21 cellular contexts compared by ENCODE assay signal in the genomic region with DNA sequence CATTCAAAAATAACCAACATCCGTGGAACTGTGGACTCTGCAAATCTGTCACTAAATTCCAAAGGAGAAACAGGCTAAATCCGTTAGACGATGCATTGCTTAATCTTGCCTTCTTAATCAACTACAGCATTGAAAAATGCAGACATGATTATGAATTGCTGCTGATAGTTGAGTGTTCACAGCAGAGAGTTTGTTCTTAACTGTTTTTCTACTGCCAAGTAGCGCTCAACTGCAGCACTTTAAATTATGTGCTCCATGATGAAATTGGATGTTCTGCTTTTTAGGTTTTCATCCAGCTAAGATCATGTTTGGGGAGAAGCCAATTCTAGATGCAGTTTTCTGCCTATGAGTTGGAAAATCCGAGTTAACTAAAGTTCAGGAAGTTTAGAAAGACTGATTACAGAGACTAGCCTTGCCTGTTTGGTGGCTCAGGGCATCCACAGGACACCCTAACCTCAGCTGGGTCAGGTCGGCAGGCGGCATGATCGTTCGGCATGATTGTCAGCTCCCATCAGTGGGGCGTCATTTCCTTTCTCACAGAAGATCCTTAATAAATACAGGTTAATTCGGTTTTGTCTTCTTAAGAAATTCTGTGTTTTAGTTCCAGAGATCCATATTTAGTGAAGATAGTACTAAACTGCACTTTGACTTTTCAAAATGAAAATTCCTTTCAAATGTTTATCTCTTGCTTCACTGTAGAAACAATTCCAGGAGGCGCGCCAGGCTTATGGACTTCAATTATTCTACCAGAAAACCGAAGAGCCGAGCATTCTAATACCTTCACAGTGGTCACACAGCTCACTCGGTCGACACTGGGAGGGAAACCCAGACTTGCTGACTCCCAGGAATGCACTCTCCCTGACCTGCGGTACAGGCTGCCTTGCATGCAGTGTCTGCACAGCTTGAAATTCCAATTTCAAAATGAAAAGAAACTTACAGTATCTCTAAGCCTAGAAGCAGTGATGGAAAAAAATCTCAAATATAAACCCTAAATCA.
DNase-seq lines count a peak whose midpoint lies in the region; ATAC-seq, FAIRE-seq and TF ChIP-seq lines count a peak whose summit lies in the region.
"Had no signal": no experiment of that assay in that cellular context is flagged by ENCODE, and none has a peak within 500 bp of the region (broad histone marks: within the 10 kb centered on the region; RNA-seq: fewer than 3 reads in every experiment).

No MANE protein-coding gene starts in this region.

- no peak overlapping the region for H3K4me3 Mint-ChIP-seq in astrocyte (ENCODE audit: unreplicated experiment)
- no peak overlapping the region for H3K4me3 Mint-ChIP-seq in glutamatergic neuron (ENCODE audit: unreplicated experiment)
- H3K4me3 Mint-ChIP-seq: activated T-helper 17 cell treated with anti-CD3 and anti-CD28 coated beads, Interleukin-2, amount 50 U/mL, for 72 hours; effector memory CD8-positive, alpha-beta T cell had no signal

- H2AFZ ChIP-seq in astrocyte (ENCODE audit: low read depth, low read length), result no peak overlapping the region

- no peaks in the 10 kb centered on the region for H3K79me2 ChIP-seq in astrocyte (ENCODE audit: insufficient read depth, low read length)

- H3K4me1 ChIP-seq in astrocyte (ENCODE audit: insufficient read depth, low read length) (no peaks in the 10 kb centered on the region), sigmoid colon (peaks cover 0 to 13% (median 0%) of the 10 kb centered on the region in 4 donors)

- no peaks in the 10 kb centered on the region for H3K4me1 Mint-ChIP-seq in astrocyte (ENCODE audit: low read depth, unreplicated experiment)
- no peaks in the 10 kb centered on the region for H3K4me1 Mint-ChIP-seq in glutamatergic neuron (ENCODE audit: low read depth, unreplicated experiment)
- H3K4me1 Mint-ChIP-seq: activated T-helper 17 cell treated with anti-CD3 and anti-CD28 coated beads, Interleukin-2, amount 50 U/mL, for 72 hours had no signal

- peak overlapping the region; percentile 27 for H3K4me2 ChIP-seq in astrocyte (ENCODE audit: low read length)
- H3K4me2 ChIP-seq: BLaER1 treated with 17β-estradiol and CSF1 and Interleukin-3, amounts not matched to agents 10 nM and 100 nM; KMS-11 had no signal

- H3K27ac ChIP-seq in astrocyte (ENCODE audit: low read depth, low read length), result no peak overlapping the region
- H3K27ac ChIP-seq in sigmoid colon, result peak overlapping the region in 3 of 4 donors; percentile 1 to 44 (median 9)
- H3K27ac ChIP-seq: BLaER1 treated with 17β-estradiol and CSF1 and Interleukin-3, amounts not matched to agents 10 nM and 100 nM; heart left ventricle; KMS-11; vagina had no signal

- TF ChIP-seq POLR2A in sigmoid colon (IDR thresholded peaks at IDR 0.05), result no peak

- no peak overlapping the region for H3K27ac Mint-ChIP-seq in astrocyte (ENCODE audit: unreplicated experiment)
- no peak overlapping the region for H3K27ac Mint-ChIP-seq in glutamatergic neuron (ENCODE audit: unreplicated experiment)
- H3K27ac Mint-ChIP-seq: activated T-helper 17 cell treated with anti-CD3 and anti-CD28 coated beads, Interleukin-2, amount 50 U/mL, for 72 hours; effector memory CD8-positive, alpha-beta T cell had no signal

- peaks cover 3% of the 10 kb centered on the region for H3K36me3 Mint-ChIP-seq in astrocyte (ENCODE audit: low read depth, unreplicated experiment)
- no peaks in the 10 kb centered on the region for H3K36me3 Mint-ChIP-seq in glutamatergic neuron (ENCODE audit: unreplicated experiment)

- no peaks in the 10 kb centered on the region for H3K27me3 ChIP-seq in BJ (ENCODE audit: control insufficient read depth, insufficient read depth, low read length)
- no peaks in the 10 kb centered on the region for H3K27me3 ChIP-seq in astrocyte (ENCODE audit: insufficient read depth, low read length)
- no peaks in the 10 kb centered on the region for H3K27me3 ChIP-seq in sigmoid colon
- H3K27me3 ChIP-seq: BLaER1 treated with 17β-estradiol and CSF1 and Interleukin-3, amounts not matched to agents 10 nM and 100 nM; heart left ventricle; vagina had no signal

- WGBS in sigmoid colon, 2 donors, result 71 to 78% methylated on average over 18 of the region's 18 CpGs

- TF ChIP-seq CTCF in BJ (IDR thresholded peaks at IDR 0.05; ENCODE audit: insufficient read depth, low read depth, low read length) (no peak), astrocyte (IDR thresholded peaks at IDR 0.05; ENCODE audit: insufficient read depth, low read depth, low read length) (no peak), sigmoid colon (IDR thresholded peaks at IDR 0.05) (no peak), glutamatergic neuron (IDR thresholded peaks at IDR 0.05; ENCODE audit: partially characterized antibody, unreplicated experiment) (no peak)

- no peaks in the 10 kb centered on the region for H3K36me3 ChIP-seq in BJ (ENCODE audit: control insufficient read depth, insufficient read depth, low read length)
- H3K36me3 ChIP-seq in astrocyte (ENCODE audit: insufficient read depth, low read length), result no peaks in the 10 kb centered on the region
- H3K36me3 ChIP-seq in sigmoid colon, result no peaks in the 10 kb centered on the region
- H3K36me3 ChIP-seq: BLaER1 treated with 17β-estradiol and CSF1 and Interleukin-3, amounts not matched to agents 10 nM and 100 nM; heart left ventricle; vagina had no signal

- CTCF ChIA-PET in BJ (lab: Yijun Ruan, JAX), result no interaction called here

- H4K20me1 ChIP-seq in astrocyte (ENCODE audit: insufficient read depth, low read length), result no peaks in the 10 kb centered on the region
- H4K20me1 ChIP-seq: BLaER1 treated with 17β-estradiol and CSF1 and Interleukin-3, amounts not matched to agents 10 nM and 100 nM had no signal

- H3K9me3 ChIP-seq in astrocyte (ENCODE audit: insufficient read depth, low read depth, low read length), result no peaks in the 10 kb centered on the region
- no peaks in the 10 kb centered on the region for H3K9me3 ChIP-seq in sigmoid colon
- H3K9me3 ChIP-seq: vagina had no signal

- FAIRE-seq in astrocyte (lab: Jason Lieb, UNC), result peak; percentile 20
- FAIRE-seq: GM12892 had no signal

- ATAC-seq in HG03135 (IDR thresholded peaks at IDR 0.05; ENCODE audit: unreplicated experiment) (no peak), HG03039 (IDR thresholded peaks at IDR 0.05; ENCODE audit: unreplicated experiment) (no peak)
- ATAC-seq: activated T-helper 17 cell treated with anti-CD3 and anti-CD28 coated beads, Interleukin-2, amount 50 U/mL, for 72 hours; effector memory CD8-positive, alpha-beta T cell; heart left ventricle had no signal

- POLR2A ChIA-PET in BJ (lab: Charles Lee), result no interaction called here

- H3K9ac ChIP-seq in astrocyte (ENCODE audit: low read length), result no peak overlapping the region
- H3K9ac ChIP-seq: BLaER1 treated with 17β-estradiol and CSF1 and Interleukin-3, amounts not matched to agents 10 nM and 100 nM; KMS-11 had no signal

- no peaks in the 10 kb centered on the region for H3K27me3 Mint-ChIP-seq in astrocyte (ENCODE audit: low read depth, unreplicated experiment)
- no peaks in the 10 kb centered on the region for H3K27me3 Mint-ChIP-seq in glutamatergic neuron (ENCODE audit: unreplicated experiment)

- H3K4me3 ChIP-seq in BJ (ENCODE audit: low read depth, low read length) (no peak overlapping the region), astrocyte (ENCODE audit: insufficient read depth, low read depth, low read length) (no peak overlapping the region), sigmoid colon (peak overlapping the region in 1 of 4 donors; percentile 21)
- H3K4me3 ChIP-seq: BLaER1 treated with 17β-estradiol and CSF1 and Interleukin-3, amounts not matched to agents 10 nM and 100 nM had no signal

- intact Hi-C loops in sigmoid colon (cut with DNase I), result no loop called here

- H3K9me3 Mint-ChIP-seq in astrocyte (ENCODE audit: unreplicated experiment) (peaks cover 5% of the 10 kb centered on the region), glutamatergic neuron (ENCODE audit: unreplicated experiment) (no peaks in the 10 kb centered on the region)

- no peak for TF ChIP-seq EP300 in sigmoid colon (IDR thresholded peaks at IDR 0.05)

- DNase-seq in BJ (ENCODE audit: low read depth) (peak; percentile 24), astrocyte (ENCODE audit: low read depth) (no peak), iris pigment epithelial cell (ENCODE audit: low read depth) (peak; percentile 39), sigmoid colon (peak; percentile 74), retina (no peak), glutamatergic neuron (no peak)
- DNase-seq: activated CD4-positive, alpha-beta T cell treated with anti-CD3 and anti-CD28 coated beads, Interleukin-2, amount 50 U/mL, for 4 hours; DMS79 treated with DMSO at 0.1 percent for 48 hours; effector memory CD8-positive, alpha-beta T cell; heart left ventricle; NCI-H187 treated with DMSO at 0.1 percent for 48 hours; NCI-H774; RPMI8226; T-helper 9 cell had no signal

Comparison
In these comparisons a context has a peak if more than half of its experiments do, and no peak if none do; other contexts are left out.
1. DNase-seq: peak in BJ (single experiment), iris pigment epithelial cell (single experiment) and sigmoid colon (single experiment); none in astrocyte (single experiment), retina (single experiment) and glutamatergic neuron (single experiment).